ENCODE assay signal across 10 cellular contexts in genomic region chr17:13544292-13544691, GRCh38. TPM values are rescaled to one million over a fixed set of nuclear protein-coding genes. Genes with fewer than 3 reads are reported as not detected.
DNase-seq lines count a peak whose midpoint lies in the region; ATAC-seq and TF ChIP-seq lines count a peak whose summit lies in the region.
"Had no signal": no experiment of that assay in that cellular context is flagged by ENCODE, and none has a peak within 500 bp of the region (broad histone marks: within the 10 kb centered on the region; RNA-seq: fewer than 3 reads in every experiment).

No MANE protein-coding gene starts in this region.

- no peaks in the 10 kb centered on the region for H3K36me3 ChIP-seq in mammary epithelial cell (ENCODE audit: insufficient read depth, low read length)
- H3K36me3 ChIP-seq: BLaER1, stomach had no signal

- TF ChIP-seq CTCF in mammary epithelial cell (conservative IDR thresholded peaks at IDR 0.05 in 1 of 2, IDR thresholded peaks at IDR 0.05 in 1 of 2; ENCODE audit: extremely low read depth in 1 of 2, insufficient read depth in 1 of 2, low read depth in 1 of 2, low read length in 2 of 2): no peak

- dilution Hi-C loops in mammary epithelial cell (cut with HindIII; ENCODE audit: low sequenced_read_pairs): no loop called here

- H3K27me3 ChIP-seq in mammary epithelial cell (ENCODE audit: insufficient read depth, low read length): no peaks in the 10 kb centered on the region
- H3K27me3 ChIP-seq: BLaER1, stomach had no signal

- peaks cover 26% of the 10 kb centered on the region for H3K4me1 ChIP-seq in mammary epithelial cell (ENCODE audit: insufficient read depth, low read length)
- H3K4me1 ChIP-seq: stomach had no signal

- H3K9ac ChIP-seq in mammary epithelial cell (ENCODE audit: insufficient read depth, low read length): peak overlapping the region; percentile 52
- H3K9ac ChIP-seq: BLaER1 had no signal

- no peaks in the 10 kb centered on the region for H3K9me3 ChIP-seq in mammary epithelial cell (replicated peaks; ENCODE audit: insufficient read depth, low read length)
- H3K9me3 ChIP-seq: BLaER1, stomach had no signal

- H3K27ac ChIP-seq in mammary epithelial cell (ENCODE audit: insufficient read depth, low read depth, low read length): peak overlapping the region; percentile 66
- H3K27ac ChIP-seq: BLaER1, stomach had no signal

- peak; percentile 99 for DNase-seq in A172 (ENCODE audit: low spot score)
- peak; percentile 21 for DNase-seq in HPDE6-E6E7 (ENCODE audit: extremely low spot score)
- peak; percentile 89 for DNase-seq in mammary epithelial cell
- DNase-seq in medulla oblongata (ENCODE audit: extremely low spot score): peak; percentile 29
- DNase-seq in GDM1 (lab: John Stamatoyannopoulos, UW): no peak
- DNase-seq in NCI-H187 treated with DMSO at 0.1 percent for 48 hours (lab: John Stamatoyannopoulos, UW): no peak
- DNase-seq: stomach had no signal

- no peaks in the 10 kb centered on the region for H3K79me2 ChIP-seq in mammary epithelial cell (ENCODE audit: insufficient read depth, low read length)

- peak overlapping the region; percentile 76 for H2AFZ ChIP-seq in mammary epithelial cell (ENCODE audit: low read depth, low read length)

- H3K4me3 ChIP-seq in mammary epithelial cell (replicated peaks in 1 of 3; ENCODE audit: insufficient read depth in 1 of 3, low read depth in 2 of 3, low read length in 3 of 3): no peak overlapping the region
- H3K4me3 ChIP-seq: BLaER1, stomach had no signal

- peak overlapping the region; percentile 76 for H3K4me2 ChIP-seq in mammary epithelial cell (ENCODE audit: insufficient read depth, low read depth, low read length)
- H3K4me2 ChIP-seq: BLaER1 had no signal

- CTCF ChIA-PET in mammary epithelial cell (lab: Charles Lee; ENCODE audit: low non-redundant PET): no interaction called here

- no peaks in the 10 kb centered on the region for H4K20me1 ChIP-seq in mammary epithelial cell (ENCODE audit: insufficient read depth, low read length)
- H4K20me1 ChIP-seq: BLaER1 had no signal

- WGBS in mammary epithelial cell (ENCODE audit: low coverage, missing lambda C conversion rate): 3% methylated on average over 5 of the region's 7 CpGs

- intact Hi-C loops in mammary epithelial cell (cut with micrococcal nuclease): no loop called here

- BruUV-seq in mammary epithelial cell (replicated peaks; lab: Mats Ljungman, UMichigan): no TSS peak

- ATAC-seq in activated CD4-positive, CD25-positive, alpha-beta regulatory T cell treated with anti-CD3 and anti-CD28 coated beads, Interleukin-2, amount 50 U/mL, for 24 hours: no peak
- ATAC-seq in GM21717 (IDR thresholded peaks at IDR 0.05; ENCODE audit: unreplicated experiment): no peak

- in situ Hi-C loops in mammary epithelial cell (cut with MboI; ENCODE audit: low sequenced_read_pairs in 2 of 2): no loop called here

RNA-seq across cellular contexts. Expression of gene HS3ST3A1, which starts 57.4 kb away (rescaled TPM):
- 139 and 149 TPM in 2 replicates for total RNA-seq in A172 (2014; rRNA removed; shearing (Covaris generic))
- 1 to 10 TPM; 1.0 to 1.7 TPM for total RNA-seq in mammary epithelial cell
- polyA plus RNA-seq in mammary epithelial cell: 1.4 TPM
- 0.16 TPM for polyA minus RNA-seq in mammary epithelial cell

Comparison
In these comparisons a context has a peak if more than half of its experiments do, and no peak if none do; other contexts are left out.
1. DNase-seq: peak in A172 (single experiment), HPDE6-E6E7 (single experiment), mammary epithelial cell (single experiment) and medulla oblongata (single experiment); none in GDM1 (single experiment) and NCI-H187 treated with DMSO at 0.1 percent for 48 hours (single experiment).
2. RNA of gene HS3ST3A1, which starts 57.4 kb away (total RNA-seq): 139 to 149 TPM in A172; 1.0 to 1.7 TPM in mammary epithelial cell; every median in the first group is over 10 times any median in the second.